In genomic region chr3:34276342-34276741, GRCh38 we compare ENCODE assay signal across 27 cellular contexts.
"Had no signal": no experiment of that assay in that cellular context is flagged by ENCODE, and none has a peak within 500 bp of the region (broad histone marks: within the 10 kb centered on the region; RNA-seq: fewer than 3 reads in every experiment).

No MANE protein-coding gene starts in this region.

- H3K4me1 ChIP-seq: esophagus squamous epithelium, gastrocnemius medialis, heart right ventricle, left lung, lower lobe of right lung had no signal

- H3K36me3 ChIP-seq: esophagus squamous epithelium, gastrocnemius medialis, heart right ventricle, left lung, lower lobe of right lung had no signal

- FAIRE-seq: colon, islet of Langerhans, keratinocyte had no signal

- H3K27ac Mint-ChIP-seq: mesothelial cell of epicardium; naive thymus-derived CD4-positive, alpha-beta T cell had no signal

- DNase-seq: dermis blood vessel endothelial cell; dorsolateral prefrontal cortex; effector CD4-positive, alpha-beta T cell; effector memory CD4-positive, alpha-beta T cell; erythroblast; esophagus squamous epithelium; foreskin fibroblast; foreskin melanocyte; gastrocnemius medialis; glutamatergic neuron; head of caudate nucleus; heart right ventricle; hippocampal formation; left cardiac atrium; left lung; left ventricle myocardium superior; lower lobe of right lung; mesenchymal stem cell; mucosa of descending colon; naive thymus-derived CD4-positive, alpha-beta T cell had no signal

- H3K4me3 ChIP-seq: coronary artery, dorsolateral prefrontal cortex, esophagus squamous epithelium, gastrocnemius medialis, heart right ventricle, left lung, lower lobe of right lung, mucosa of descending colon had no signal

- H3K4me1 Mint-ChIP-seq: naive thymus-derived CD4-positive, alpha-beta T cell had no signal

- H3K4me3 Mint-ChIP-seq: mesothelial cell of epicardium; naive thymus-derived CD4-positive, alpha-beta T cell had no signal

- ATAC-seq: esophagus mucosa; gastrocnemius medialis; heart right ventricle; left cardiac atrium; left lung; left ventricle myocardium superior; lower lobe of right lung; naive thymus-derived CD4-positive, alpha-beta T cell had no signal

- H3K27ac ChIP-seq: coronary artery, dorsolateral prefrontal cortex, epithelial cell of prostate, esophagus squamous epithelium, gastrocnemius medialis, heart right ventricle, left lung, lower lobe of right lung had no signal

- H3K9me3 ChIP-seq: esophagus squamous epithelium, gastrocnemius medialis, heart right ventricle, left lung, lower lobe of right lung, mucosa of descending colon had no signal

- H3K27me3 ChIP-seq: dorsolateral prefrontal cortex, esophagus squamous epithelium, gastrocnemius medialis, heart right ventricle, left lung had no signal

- H3K36me3 Mint-ChIP-seq: mesothelial cell of epicardium had no signal
